Comparison of ENCODE assay signal across 10 cellular contexts in genomic region chr16:79334127-79334526, GRCh38.
DNase-seq lines count a peak whose midpoint lies in the region; ATAC-seq and TF ChIP-seq lines count a peak whose summit lies in the region.
"Had no signal": no experiment of that assay in that cellular context is flagged by ENCODE, and none has a peak within 500 bp of the region (broad histone marks: within the 10 kb centered on the region; RNA-seq: fewer than 3 reads in every experiment).

No MANE protein-coding gene starts in this region.

- ATAC-seq in activated T-cell treated with anti-CD3 and anti-CD28 coated beads, Interleukin-2, amount 50 U/mL, for 4 hours, result no peak
- ATAC-seq in HG03097 (IDR thresholded peaks at IDR 0.05; ENCODE audit: low FRiP score, unreplicated experiment), result no peak

- H3K27me3 Mint-ChIP-seq in activated T-cell treated with anti-CD3 and anti-CD28 coated beads, Interleukin-2, amount 50 U/mL, for 4 hours (ENCODE audit: low read depth), result no peaks in the 10 kb centered on the region

- H3K4me1 Mint-ChIP-seq in activated T-cell treated with anti-CD3 and anti-CD28 coated beads, Interleukin-2, amount 50 U/mL, for 4 hours (ENCODE audit: low read depth), result no peaks in the 10 kb centered on the region
- H3K4me1 Mint-ChIP-seq: B cell had no signal

- CTCF ChIA-PET in PC-9 (lab: Charles Lee), result no interaction called here

- H3K27me3 ChIP-seq in PC-9 (ENCODE audit: insufficient read depth, low read depth), result peaks cover 65% of the 10 kb centered on the region
- H3K27me3 ChIP-seq in esophagus squamous epithelium, result no peaks in the 10 kb centered on the region
- H3K27me3 ChIP-seq: SJCRH30 had no signal

- H3K36me3 Mint-ChIP-seq in activated T-cell treated with anti-CD3 and anti-CD28 coated beads, Interleukin-2, amount 50 U/mL, for 4 hours (ENCODE audit: insufficient read depth), result no peaks in the 10 kb centered on the region

- POLR2A ChIA-PET in PC-9 (lab: Charles Lee; ENCODE audit: unreplicated experiment), result no interaction called here

- H3K27ac ChIP-seq in PC-9, result no peak overlapping the region
- H3K27ac ChIP-seq in esophagus squamous epithelium, result no peak overlapping the region
- H3K27ac ChIP-seq: SJCRH30 had no signal

- intact Hi-C loops in PC-9 (cut with micrococcal nuclease; ENCODE audit: unreplicated experiment), result no loop called here
- intact Hi-C loops in esophagus squamous epithelium (cut with DNase I), result no loop called here

- H3K9me3 ChIP-seq in PC-9 (ENCODE audit: insufficient read depth, low read depth) (no peaks in the 10 kb centered on the region), esophagus squamous epithelium (no peaks in the 10 kb centered on the region)
- H3K9me3 ChIP-seq: SJCRH30 had no signal

- H3K4me1 ChIP-seq in PC-9 (replicated peaks; ENCODE audit: insufficient read depth) (no peaks in the 10 kb centered on the region), esophagus squamous epithelium (peaks cover 0 to 6% (median under 1%) of the 10 kb centered on the region in 3 donors)
- H3K4me1 ChIP-seq: SJCRH30 had no signal

- peak; percentile 3 for DNase-seq in activated T-cell treated with anti-CD3 and anti-CD28 coated beads for 1 hour (ENCODE audit: low read depth)
- DNase-seq in activated T-cell treated with anti-CD3 and anti-CD28 coated beads, Interleukin-2, amount 50 U/mL, for 4 hours, result no peak
- DNase-seq in PC-9, result no peak
- DNase-seq in erythroblast (lab: John Stamatoyannopoulos, UW), result peak; percentile 28 to 35
- DNase-seq in stimulated activated CD4-positive, alpha-beta T cell treated with anti-CD3 and anti-CD28 coated beads, TNF-alpha, amount 100 ng/mL, for 48 hours (ENCODE audit: low read depth in 3 of 3), result peak; percentile 8 to 38 (median 28)
- DNase-seq in midbrain (lab: John Stamatoyannopoulos, UW), result no peak
- no peak for DNase-seq in esophagus squamous epithelium (lab: John Stamatoyannopoulos, UW)

- 78 to 80% methylated on average over 8 to 11 of the region's 13 CpGs for WGBS in esophagus squamous epithelium, 2 donors

- TF ChIP-seq CTCF in PC-9 (conservative IDR thresholded peaks at IDR 0.05) (peak; percentile 47), esophagus squamous epithelium (IDR thresholded peaks at IDR 0.05) (peak in 1 of 6 experiments; percentile 37)

- no peaks in the 10 kb centered on the region for H3F3A ChIP-seq in PC-9 (ENCODE audit: insufficient read depth, low read depth)

- no peak overlapping the region for H3K4me2 ChIP-seq in PC-9

- no peaks in the 10 kb centered on the region for H4K20me1 ChIP-seq in PC-9 (ENCODE audit: insufficient read depth)

- no peaks in the 10 kb centered on the region for H3K79me2 ChIP-seq in PC-9 (ENCODE audit: low read depth)

- H3K36me3 ChIP-seq in PC-9 (ENCODE audit: low read depth), result no peaks in the 10 kb centered on the region
- no peaks in the 10 kb centered on the region for H3K36me3 ChIP-seq in esophagus squamous epithelium
- H3K36me3 ChIP-seq: SJCRH30 had no signal

- no TSS peak for BruUV-seq in PC-9 (replicated peaks; lab: Mats Ljungman, UMichigan)

- no peak overlapping the region for H3K4me3 Mint-ChIP-seq in activated T-cell treated with anti-CD3 and anti-CD28 coated beads, Interleukin-2, amount 50 U/mL, for 4 hours
- H3K4me3 Mint-ChIP-seq: B cell had no signal

- H3K4me3 ChIP-seq in PC-9 (no peak overlapping the region), esophagus squamous epithelium (no peak overlapping the region)
- H3K4me3 ChIP-seq: SJCRH30 had no signal

- no peak for TF ChIP-seq POLR2A in erythroblast (IDR thresholded peaks at IDR 0.05; ENCODE audit: low read length)
- no peak for TF ChIP-seq POLR2A in esophagus squamous epithelium (IDR thresholded peaks at IDR 0.05)

- H3K9me2 ChIP-seq in PC-9 (ENCODE audit: insufficient read depth), result no peaks in the 10 kb centered on the region

- no peak overlapping the region for H2AFZ ChIP-seq in PC-9

- H3K9me3 Mint-ChIP-seq in activated T-cell treated with anti-CD3 and anti-CD28 coated beads, Interleukin-2, amount 50 U/mL, for 4 hours, result peaks cover under 1% of the 10 kb centered on the region

Comparison
In these comparisons a context has a peak if more than half of its experiments do, and no peak if none do; other contexts are left out.
1. DNase-seq: peak in activated T-cell treated with anti-CD3 and anti-CD28 coated beads for 1 hour (single experiment), erythroblast (2 of 2) and stimulated activated CD4-positive, alpha-beta T cell treated with anti-CD3 and anti-CD28 coated beads, TNF-alpha, amount 100 ng/mL, for 48 hours (3 of 3); none in activated T-cell treated with anti-CD3 and anti-CD28 coated beads, Interleukin-2, amount 50 U/mL, for 4 hours (single experiment), PC-9 (0 of 2), midbrain (single experiment) and esophagus squamous epithelium (single experiment).